ENCODE assay signal across 1 cellular context in the genomic region with DNA sequence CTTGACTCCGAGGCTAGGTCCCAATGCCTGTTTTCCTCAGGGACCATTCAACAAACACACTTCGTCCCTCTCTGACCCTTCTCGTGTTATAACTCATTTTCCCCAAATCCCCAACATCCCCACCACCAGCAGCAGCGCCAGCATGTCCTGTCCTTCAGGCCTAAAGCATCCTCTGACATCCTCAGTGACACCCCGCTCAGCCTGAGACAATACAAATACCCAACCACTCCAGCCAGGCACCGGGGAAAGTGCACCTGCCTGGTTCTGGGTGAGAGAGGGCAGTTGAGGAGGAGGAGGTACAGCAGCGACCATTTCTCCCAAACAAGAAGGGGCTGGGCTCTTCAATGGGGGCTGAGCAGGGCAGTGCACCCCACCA.
TF ChIP-seq lines count a peak whose summit lies in the region.

No MANE protein-coding gene starts in this region.

TF ChIP-seq in SK-N-SH treated with all-trans-retinoic acid at 6 μM for 48 hours, 23 proteins besides CTCF, POLR2A, EP300 and RAD21 (continued from another document):
- TF ChIP-seq, protein P1, sequence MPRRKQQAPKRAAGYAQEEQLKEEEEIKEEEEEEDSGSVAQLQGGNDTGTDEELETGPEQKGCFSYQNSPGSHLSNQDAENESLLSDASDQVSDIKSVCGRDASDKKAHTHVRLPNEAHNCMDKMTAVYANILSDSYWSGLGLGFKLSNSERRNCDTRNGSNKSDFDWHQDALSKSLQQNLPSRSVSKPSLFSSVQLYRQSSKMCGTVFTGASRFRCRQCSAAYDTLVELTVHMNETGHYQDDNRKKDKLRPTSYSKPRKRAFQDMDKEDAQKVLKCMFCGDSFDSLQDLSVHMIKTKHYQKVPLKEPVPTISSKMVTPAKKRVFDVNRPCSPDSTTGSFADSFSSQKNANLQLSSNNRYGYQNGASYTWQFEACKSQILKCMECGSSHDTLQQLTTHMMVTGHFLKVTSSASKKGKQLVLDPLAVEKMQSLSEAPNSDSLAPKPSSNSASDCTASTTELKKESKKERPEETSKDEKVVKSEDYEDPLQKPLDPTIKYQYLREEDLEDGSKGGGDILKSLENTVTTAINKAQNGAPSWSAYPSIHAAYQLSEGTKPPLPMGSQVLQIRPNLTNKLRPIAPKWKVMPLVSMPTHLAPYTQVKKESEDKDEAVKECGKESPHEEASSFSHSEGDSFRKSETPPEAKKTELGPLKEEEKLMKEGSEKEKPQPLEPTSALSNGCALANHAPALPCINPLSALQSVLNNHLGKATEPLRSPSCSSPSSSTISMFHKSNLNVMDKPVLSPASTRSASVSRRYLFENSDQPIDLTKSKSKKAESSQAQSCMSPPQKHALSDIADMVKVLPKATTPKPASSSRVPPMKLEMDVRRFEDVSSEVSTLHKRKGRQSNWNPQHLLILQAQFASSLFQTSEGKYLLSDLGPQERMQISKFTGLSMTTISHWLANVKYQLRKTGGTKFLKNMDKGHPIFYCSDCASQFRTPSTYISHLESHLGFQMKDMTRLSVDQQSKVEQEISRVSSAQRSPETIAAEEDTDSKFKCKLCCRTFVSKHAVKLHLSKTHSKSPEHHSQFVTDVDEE (CRISPR knock-in tag; IDR thresholded peaks at IDR 0.05), result no peak
- TF ChIP-seq GLIS3 (CRISPR knock-in tag; IDR thresholded peaks at IDR 0.05) (no peak), ARNTL (CRISPR knock-in tag; IDR thresholded peaks at IDR 0.05; ENCODE audit: borderline replicate concordance, low read depth) (no peak), ZNF565 (CRISPR knock-in tag; conservative IDR thresholded peaks at IDR 0.05; ENCODE audit: low read depth) (no peak), ZC3H10 (CRISPR knock-in tag; IDR thresholded peaks at IDR 0.05) (no peak), RARB (CRISPR knock-in tag; IDR thresholded peaks at IDR 0.05) (no peak), SNAI2 (CRISPR knock-in tag; IDR thresholded peaks at IDR 0.05) (no peak), ISL1 (CRISPR knock-in tag; IDR thresholded peaks at IDR 0.05) (no peak), ZNF8 (CRISPR knock-in tag; IDR thresholded peaks at IDR 0.05) (no peak), ZFP3 (CRISPR knock-in tag; IDR thresholded peaks at IDR 0.05) (no peak), TOX (CRISPR knock-in tag; IDR thresholded peaks at IDR 0.05; ENCODE audit: borderline replicate concordance) (no peak)
- TF ChIP-seq, protein P2, sequence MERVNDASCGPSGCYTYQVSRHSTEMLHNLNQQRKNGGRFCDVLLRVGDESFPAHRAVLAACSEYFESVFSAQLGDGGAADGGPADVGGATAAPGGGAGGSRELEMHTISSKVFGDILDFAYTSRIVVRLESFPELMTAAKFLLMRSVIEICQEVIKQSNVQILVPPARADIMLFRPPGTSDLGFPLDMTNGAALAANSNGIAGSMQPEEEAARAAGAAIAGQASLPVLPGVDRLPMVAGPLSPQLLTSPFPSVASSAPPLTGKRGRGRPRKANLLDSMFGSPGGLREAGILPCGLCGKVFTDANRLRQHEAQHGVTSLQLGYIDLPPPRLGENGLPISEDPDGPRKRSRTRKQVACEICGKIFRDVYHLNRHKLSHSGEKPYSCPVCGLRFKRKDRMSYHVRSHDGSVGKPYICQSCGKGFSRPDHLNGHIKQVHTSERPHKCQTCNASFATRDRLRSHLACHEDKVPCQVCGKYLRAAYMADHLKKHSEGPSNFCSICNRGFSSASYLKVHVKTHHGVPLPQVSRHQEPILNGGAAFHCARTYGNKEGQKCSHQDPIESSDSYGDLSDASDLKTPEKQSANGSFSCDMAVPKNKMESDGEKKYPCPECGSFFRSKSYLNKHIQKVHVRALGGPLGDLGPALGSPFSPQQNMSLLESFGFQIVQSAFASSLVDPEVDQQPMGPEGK (CRISPR knock-in tag; IDR thresholded peaks at IDR 0.05; ENCODE audit: borderline replicate concordance), result no peak
- TF ChIP-seq, protein P3, sequence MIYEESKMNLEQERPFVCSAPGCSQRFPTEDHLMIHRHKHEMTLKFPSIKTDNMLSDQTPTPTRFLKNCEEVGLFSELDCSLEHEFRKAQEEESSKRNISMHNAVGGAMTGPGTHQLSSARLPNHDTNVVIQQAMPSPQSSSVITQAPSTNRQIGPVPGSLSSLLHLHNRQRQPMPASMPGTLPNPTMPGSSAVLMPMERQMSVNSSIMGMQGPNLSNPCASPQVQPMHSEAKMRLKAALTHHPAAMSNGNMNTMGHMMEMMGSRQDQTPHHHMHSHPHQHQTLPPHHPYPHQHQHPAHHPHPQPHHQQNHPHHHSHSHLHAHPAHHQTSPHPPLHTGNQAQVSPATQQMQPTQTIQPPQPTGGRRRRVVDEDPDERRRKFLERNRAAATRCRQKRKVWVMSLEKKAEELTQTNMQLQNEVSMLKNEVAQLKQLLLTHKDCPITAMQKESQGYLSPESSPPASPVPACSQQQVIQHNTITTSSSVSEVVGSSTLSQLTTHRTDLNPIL (CRISPR knock-in tag; IDR thresholded peaks at IDR 0.05; ENCODE audit: low read depth), result no peak
- TF ChIP-seq, protein P4, sequence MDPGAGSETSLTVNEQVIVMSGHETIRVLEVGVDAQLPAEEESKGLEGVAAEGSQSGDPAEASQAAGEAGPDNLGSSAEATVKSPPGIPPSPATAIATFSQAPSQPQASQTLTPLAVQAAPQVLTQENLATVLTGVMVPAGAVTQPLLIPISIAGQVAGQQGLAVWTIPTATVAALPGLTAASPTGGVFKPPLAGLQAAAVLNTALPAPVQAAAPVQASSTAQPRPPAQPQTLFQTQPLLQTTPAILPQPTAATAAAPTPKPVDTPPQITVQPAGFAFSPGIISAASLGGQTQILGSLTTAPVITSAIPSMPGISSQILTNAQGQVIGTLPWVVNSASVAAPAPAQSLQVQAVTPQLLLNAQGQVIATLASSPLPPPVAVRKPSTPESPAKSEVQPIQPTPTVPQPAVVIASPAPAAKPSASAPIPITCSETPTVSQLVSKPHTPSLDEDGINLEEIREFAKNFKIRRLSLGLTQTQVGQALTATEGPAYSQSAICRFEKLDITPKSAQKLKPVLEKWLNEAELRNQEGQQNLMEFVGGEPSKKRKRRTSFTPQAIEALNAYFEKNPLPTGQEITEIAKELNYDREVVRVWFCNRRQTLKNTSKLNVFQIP (CRISPR knock-in tag; IDR thresholded peaks at IDR 0.05; ENCODE audit: borderline replicate concordance, low read depth), result no peak
- TF ChIP-seq, protein P5, sequence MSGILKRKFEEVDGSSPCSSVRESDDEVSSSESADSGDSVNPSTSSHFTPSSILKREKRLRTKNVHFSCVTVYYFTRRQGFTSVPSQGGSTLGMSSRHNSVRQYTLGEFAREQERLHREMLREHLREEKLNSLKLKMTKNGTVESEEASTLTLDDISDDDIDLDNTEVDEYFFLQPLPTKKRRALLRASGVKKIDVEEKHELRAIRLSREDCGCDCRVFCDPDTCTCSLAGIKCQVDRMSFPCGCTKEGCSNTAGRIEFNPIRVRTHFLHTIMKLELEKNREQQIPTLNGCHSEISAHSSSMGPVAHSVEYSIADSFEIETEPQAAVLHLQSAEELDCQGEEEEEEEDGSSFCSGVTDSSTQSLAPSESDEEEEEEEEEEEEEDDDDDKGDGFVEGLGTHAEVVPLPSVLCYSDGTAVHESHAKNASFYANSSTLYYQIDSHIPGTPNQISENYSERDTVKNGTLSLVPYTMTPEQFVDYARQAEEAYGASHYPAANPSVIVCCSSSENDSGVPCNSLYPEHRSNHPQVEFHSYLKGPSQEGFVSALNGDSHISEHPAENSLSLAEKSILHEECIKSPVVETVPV (CRISPR knock-in tag; IDR thresholded peaks at IDR 0.05), result no peak
